Comparison of ENCODE assay signal across 24 cellular contexts in the genomic region with DNA sequence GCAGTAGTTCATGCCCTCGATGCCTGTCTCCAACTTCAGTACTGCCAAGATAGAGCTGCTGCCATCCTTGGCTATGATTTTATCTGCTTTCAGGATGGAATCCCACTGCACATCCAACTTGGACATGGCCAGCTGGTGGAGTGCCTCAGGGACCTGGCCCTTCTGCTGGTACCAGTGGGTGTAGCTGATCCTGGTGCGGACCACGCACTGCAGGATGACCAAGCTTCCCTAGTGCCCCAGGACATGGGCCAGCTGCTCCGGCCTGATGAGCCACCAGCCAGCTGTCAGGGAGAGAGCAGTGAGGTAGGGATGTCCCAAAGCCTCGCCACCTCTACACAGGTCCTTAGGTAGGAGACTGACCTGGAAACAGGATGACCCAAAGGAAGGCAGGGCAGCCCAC.
"Had no signal": no experiment of that assay in that cellular context is flagged by ENCODE, and none has a peak within 500 bp of the region (broad histone marks: within the 10 kb centered on the region; RNA-seq: fewer than 3 reads in every experiment).

No MANE protein-coding gene starts in this region.

- H3K9me3 ChIP-seq: MG63, SJSA1 had no signal

- H3K27me3 ChIP-seq: MG63 had no signal

- FAIRE-seq: HTR-8/SVneo, RCC 7860 had no signal

- H3K4me3 ChIP-seq: MG63, SJSA1, SK-N-MC had no signal

- H3K36me3 ChIP-seq: MG63, SJSA1 had no signal

- DNase-seq: KBM-7, NCI-H1092, NCI-H1105 treated with DMSO at 0.1 percent for 48 hours, NCI-H1417 treated with DMSO at 0.1 percent for 48 hours, NCI-H146, NCI-H1694 treated with DMSO at 0.1 percent for 48 hours, NCI-H2029, NCI-H2081 treated with DMSO at 0.1 percent for 48 hours, NCI-H2171, NCI-H226, NCI-H446, NCI-H510A, NCI-H524 treated with DMSO at 0.1 percent for 48 hours, NCI-H69, NCI-H774, Right ventricle myocardium superior, RPMI8226, SIG-M5 had no signal

- H3K27ac ChIP-seq: HL-60, SJSA1, SK-N-MC had no signal
